ENCODE assay signal across 17 cellular contexts in the genomic region with DNA sequence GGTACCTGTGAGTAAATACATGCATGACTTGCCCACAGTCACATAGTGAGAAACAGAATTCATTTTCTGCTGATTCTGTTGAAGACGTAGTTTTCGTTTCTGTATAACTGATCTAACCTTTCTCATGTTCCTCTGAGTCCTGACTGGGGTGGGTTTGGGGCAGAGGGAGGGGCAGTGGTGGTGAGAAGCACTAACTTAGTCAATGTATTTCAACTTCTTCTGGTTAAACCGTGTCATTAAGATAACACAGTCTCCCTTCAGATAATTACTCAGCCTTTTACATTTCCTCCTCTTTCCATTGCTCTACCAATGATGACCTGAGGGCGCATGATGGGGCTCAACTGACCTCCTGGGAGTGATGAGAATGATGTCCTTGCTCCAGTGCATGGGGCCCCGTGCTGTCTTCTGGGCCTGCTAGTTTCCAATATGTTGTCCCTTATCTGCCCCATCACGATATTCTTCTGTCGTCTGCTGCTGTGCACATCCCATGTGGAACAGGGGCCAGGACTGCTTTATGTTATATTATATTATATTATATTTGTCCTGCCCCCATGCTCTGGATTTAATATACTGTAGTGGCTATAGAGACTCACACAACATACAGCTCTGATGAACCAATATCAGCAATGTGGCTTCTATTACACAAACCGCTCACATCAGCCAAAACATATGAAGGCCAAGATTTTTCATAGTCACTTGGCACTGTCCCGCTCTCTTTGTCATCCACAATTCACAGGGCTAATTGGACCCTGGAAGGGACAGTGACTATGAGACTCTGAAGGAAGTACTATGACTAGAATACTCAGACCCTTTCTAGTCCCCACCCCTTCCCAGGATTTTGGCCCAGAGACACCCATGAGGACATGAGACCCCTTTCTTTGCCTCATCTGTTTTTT.
"Had no signal": no experiment of that assay in that cellular context is flagged by ENCODE, and none has a peak within 500 bp of the region (broad histone marks: within the 10 kb centered on the region; RNA-seq: fewer than 3 reads in every experiment).

No MANE protein-coding gene starts in this region.

- H3K9me3 Mint-ChIP-seq: immature natural killer cell; memory B cell; mesothelial cell of epicardium; natural killer cell treated with Interleukin-12 subunit alpha and Interleukin-12 subunit beta and Interleukin-15 and Interleukin-18, amount 100 ng/mL, for 72 hours had no signal

- H3K4me2 ChIP-seq: smooth muscle cell had no signal

- H3K27ac Mint-ChIP-seq: immature natural killer cell; memory B cell; mesothelial cell of epicardium; natural killer cell treated with Interleukin-12 subunit alpha and Interleukin-12 subunit beta and Interleukin-15 and Interleukin-18, amount 100 ng/mL, for 72 hours had no signal

- H3K9me3 ChIP-seq: colonic mucosa, gastrocnemius medialis, left lung, lower lobe of right lung, neutrophil, right atrium auricular region had no signal

- DNase-seq: colonic mucosa; effector CD4-positive, alpha-beta T cell; glutamatergic neuron; immature natural killer cell; left lung; lower lobe of right lung; posterior cingulate gyrus; stimulated activated CD4-positive, alpha-beta T cell treated with anti-CD3 and anti-CD28 coated beads, Interleukin-2, amount 100 ng/mL, for 48 hours; stimulated activated naive CD4-positive, alpha-beta T cell treated with Interleukin-2 at 50 U/mL for 16 hours; trophoblast cell had no signal

- H3K27ac ChIP-seq: colonic mucosa, gastrocnemius medialis, left lung, lower lobe of right lung, neutrophil, right atrium auricular region had no signal

- H3K4me1 Mint-ChIP-seq: immature natural killer cell, memory B cell had no signal

- ATAC-seq: gastrocnemius medialis, left lung, lower lobe of right lung had no signal

- H3K4me3 ChIP-seq: colonic mucosa, gastrocnemius medialis, left lung, lower lobe of right lung, right atrium auricular region, smooth muscle cell had no signal

- H3K36me3 Mint-ChIP-seq: immature natural killer cell; memory B cell; mesothelial cell of epicardium; natural killer cell treated with Interleukin-12 subunit alpha and Interleukin-12 subunit beta and Interleukin-15 and Interleukin-18, amount 100 ng/mL, for 72 hours had no signal

- H3K4me3 Mint-ChIP-seq: immature natural killer cell; memory B cell; mesothelial cell of epicardium; natural killer cell treated with Interleukin-12 subunit alpha and Interleukin-12 subunit beta and Interleukin-15 and Interleukin-18, amount 100 ng/mL, for 72 hours had no signal

- H3K27me3 ChIP-seq: colonic mucosa, gastrocnemius medialis, left lung, neutrophil, right atrium auricular region had no signal

- H3K27me3 Mint-ChIP-seq: memory B cell had no signal

- H3K4me1 ChIP-seq: colonic mucosa, gastrocnemius medialis, left lung, lower lobe of right lung, right atrium auricular region had no signal

- H3K36me3 ChIP-seq: colonic mucosa, gastrocnemius medialis, left lung, lower lobe of right lung, neutrophil, right atrium auricular region had no signal
